13 cellular contexts compared by ENCODE assay signal in genomic region chr3:171840484-171840830, GRCh38. TPM values are rescaled to one million over a fixed set of nuclear protein-coding genes. Genes with fewer than 3 reads are reported as not detected.
DNase-seq lines count a peak whose midpoint lies in the region; ATAC-seq and TF ChIP-seq lines count a peak whose summit lies in the region.
"Had no signal": no experiment of that assay in that cellular context is flagged by ENCODE, and none has a peak within 500 bp of the region (broad histone marks: within the 10 kb centered on the region; RNA-seq: fewer than 3 reads in every experiment).

No MANE protein-coding gene starts in this region.

- BruUV-seq in PC-9 (replicated peaks; lab: Mats Ljungman, UMichigan): no TSS peak

- TF ChIP-seq CTCF in HL-60 (IDR thresholded peaks at IDR 0.05; ENCODE audit: insufficient read depth, low read length) (no peak), progenitor cell of endocrine pancreas (IDR thresholded peaks at IDR 0.05; ENCODE audit: unreplicated experiment) (no peak), coronary artery (IDR thresholded peaks at IDR 0.05) (no peak), natural killer cell (IDR thresholded peaks at IDR 0.05) (no peak), PC-9 (conservative IDR thresholded peaks at IDR 0.05) (no peak)

- no peak overlapping the region for H3K9ac ChIP-seq in mesenchymal stem cell (ENCODE audit: low read length)

- no peak overlapping the region for H3K23ac ChIP-seq in mesenchymal stem cell (ENCODE audit: low read length in 2 of 2)

- no peak overlapping the region for H2AK5ac ChIP-seq in mesenchymal stem cell (ENCODE audit: low read length, severe bottlenecking)

- CTCF ChIA-PET in PC-9 (lab: Charles Lee): no interaction called here

- H3K4me2 ChIP-seq in mesenchymal stem cell (ENCODE audit: low read length, poor library complexity, severe bottlenecking): no peak overlapping the region
- no peak overlapping the region for H3K4me2 ChIP-seq in PC-9

- H3K27ac Mint-ChIP-seq in dendritic cell treated with granulocyte-macrophage colony-stimulating factor and Interleukin-4, amounts not matched to agents 40 ng/mL and 50 ng/mL, for 4 days: peak overlapping the region; percentile 5
- H3K27ac Mint-ChIP-seq in progenitor cell of endocrine pancreas (peak overlapping the region; percentile 60), natural killer cell (no peak overlapping the region)

- H3K27ac ChIP-seq in HL-60 (replicated peaks) (peak overlapping the region; percentile 51), mesenchymal stem cell (ENCODE audit: low read length, poor library complexity, severe bottlenecking) (no peak overlapping the region), coronary artery (no peak overlapping the region), PC-9 (no peak overlapping the region)
- H3K27ac ChIP-seq: C4-2B had no signal

- H3K27me3 ChIP-seq in HL-60 (ENCODE audit: insufficient read depth, poor library complexity, severe bottlenecking) (no peaks in the 10 kb centered on the region), mesenchymal stem cell (ENCODE audit: control insufficient read depth in 1 of 2, insufficient read depth in 1 of 2, low read length in 2 of 2) (no peaks in the 10 kb centered on the region), PC-9 (ENCODE audit: insufficient read depth, low read depth) (no peaks in the 10 kb centered on the region)

- 56% methylated on average over 3 of the region's 3 CpGs for WGBS in mesenchymal stem cell

- H3F3A ChIP-seq in PC-9 (ENCODE audit: insufficient read depth, low read depth): peaks cover 14% of the 10 kb centered on the region

- H4K91ac ChIP-seq in mesenchymal stem cell (ENCODE audit: low read length): peak overlapping the region; percentile 40

- H3K4me1 ChIP-seq in mesenchymal stem cell (ENCODE audit: control insufficient read depth, insufficient read depth, low read depth, low read length): peaks cover 2% of the 10 kb centered on the region
- H3K4me1 ChIP-seq in PC-9 (replicated peaks; ENCODE audit: insufficient read depth): peaks cover 13% of the 10 kb centered on the region

- no peaks in the 10 kb centered on the region for H3K79me1 ChIP-seq in mesenchymal stem cell (replicated peaks; ENCODE audit: low read length, poor library complexity, severe bottlenecking)

- intact Hi-C loops in dendritic cell treated with granulocyte-macrophage colony-stimulating factor and Interleukin-4, amounts not matched to agents 40 ng/mL and 50 ng/mL, for 4 days (cut with micrococcal nuclease): no loop called here
- intact Hi-C loops in natural killer cell (cut with micrococcal nuclease): no loop called here
- intact Hi-C loops in PC-9 (cut with micrococcal nuclease; ENCODE audit: unreplicated experiment): loop anchor here (10.0 kb wide), 1 partner anchor 124 kb away; no protein-coding TSS in a partner anchor

- H3K79me2 ChIP-seq in PC-9 (ENCODE audit: low read depth): no peaks in the 10 kb centered on the region

- DNase-seq in HL-60 (ENCODE audit: low read depth in 1 of 2, low spot score in 1 of 2) (no peak), mesenchymal stem cell (no peak), progenitor cell of endocrine pancreas (ENCODE audit: low spot score, unreplicated experiment) (no peak), coronary artery (ENCODE audit: low spot score) (no peak), natural killer cell (no peak), PC-9 (no peak)
- DNase-seq: H7, NCI-H1417, NCI-H2029, NCI-H524, RPMI8226 had no signal

- no peak overlapping the region for H2BK120ac ChIP-seq in mesenchymal stem cell (ENCODE audit: low read depth, low read length)

- no peak overlapping the region for H2AFZ ChIP-seq in mesenchymal stem cell (ENCODE audit: low read depth, low read length)
- no peak overlapping the region for H2AFZ ChIP-seq in PC-9

- H3K9me3 Mint-ChIP-seq in dendritic cell treated with granulocyte-macrophage colony-stimulating factor and Interleukin-4, amounts not matched to agents 40 ng/mL and 50 ng/mL, for 4 days: no peaks in the 10 kb centered on the region
- H3K9me3 Mint-ChIP-seq in progenitor cell of endocrine pancreas (ENCODE audit: low read depth) (peaks cover 3% of the 10 kb centered on the region), natural killer cell (no peaks in the 10 kb centered on the region)

- POLR2A ChIA-PET in PC-9 (lab: Charles Lee; ENCODE audit: unreplicated experiment): interaction anchor here (0.6 kb wide), 1 partner anchor 39 kb away, joined by 5 read pairs; no protein-coding TSS in a partner anchor

- no peak overlapping the region for H2BK5ac ChIP-seq in mesenchymal stem cell (ENCODE audit: low read depth, low read length, poor library complexity, severe bottlenecking)

- no peaks in the 10 kb centered on the region for H3K9me3 ChIP-seq in mesenchymal stem cell (ENCODE audit: control insufficient read depth, low read length)
- peaks cover 4% of the 10 kb centered on the region; the same call in 1 of the 2 replicates for H3K9me3 ChIP-seq in PC-9 (ENCODE audit: insufficient read depth, low read depth)

- no peak overlapping the region for H2BK15ac ChIP-seq in mesenchymal stem cell (ENCODE audit: low read depth, poor library complexity, severe bottlenecking)

- no peak overlapping the region for H3K14ac ChIP-seq in mesenchymal stem cell (ENCODE audit: low read length in 2 of 2)

- H2BK12ac ChIP-seq in mesenchymal stem cell (ENCODE audit: low read length in 2 of 2): peak overlapping the region; percentile 15 to 98

- no peaks in the 10 kb centered on the region for H3K36me3 Mint-ChIP-seq in dendritic cell treated with granulocyte-macrophage colony-stimulating factor and Interleukin-4, amounts not matched to agents 40 ng/mL and 50 ng/mL, for 4 days (ENCODE audit: low read depth)
- no peaks in the 10 kb centered on the region for H3K36me3 Mint-ChIP-seq in progenitor cell of endocrine pancreas (ENCODE audit: insufficient read depth)
- H3K36me3 Mint-ChIP-seq in natural killer cell: no peaks in the 10 kb centered on the region

- peak overlapping the region; percentile 12 to 70 for H3K18ac ChIP-seq in mesenchymal stem cell (ENCODE audit: low read depth in 1 of 2, low read length in 2 of 2)

- peaks cover 3% of the 10 kb centered on the region for H3K27me3 Mint-ChIP-seq in dendritic cell treated with granulocyte-macrophage colony-stimulating factor and Interleukin-4, amounts not matched to agents 40 ng/mL and 50 ng/mL, for 4 days
- H3K27me3 Mint-ChIP-seq in progenitor cell of endocrine pancreas (no peaks in the 10 kb centered on the region), natural killer cell (ENCODE audit: low read depth in 2 of 2) (peaks cover 5 to 19% of the 10 kb centered on the region in 2 donors)

- no peaks in the 10 kb centered on the region for H3K9me2 ChIP-seq in PC-9 (ENCODE audit: insufficient read depth)

- no peak overlapping the region for H3K4me3 ChIP-seq in HL-60 (replicated peaks; ENCODE audit: insufficient read depth, low read length)
- H3K4me3 ChIP-seq in mesenchymal stem cell (ENCODE audit: insufficient read depth in 1 of 2, low read depth in 1 of 2, low read length in 2 of 2): no peak overlapping the region
- no peak overlapping the region for H3K4me3 ChIP-seq in coronary artery
- no peak overlapping the region for H3K4me3 ChIP-seq in PC-9

- no peak overlapping the region for H3K4me3 Mint-ChIP-seq in dendritic cell treated with granulocyte-macrophage colony-stimulating factor and Interleukin-4, amounts not matched to agents 40 ng/mL and 50 ng/mL, for 4 days
- no peak overlapping the region for H3K4me3 Mint-ChIP-seq in progenitor cell of endocrine pancreas (ENCODE audit: low read depth)
- no peak overlapping the region for H3K4me3 Mint-ChIP-seq in natural killer cell

- no peaks in the 10 kb centered on the region for H3K36me3 ChIP-seq in mesenchymal stem cell (ENCODE audit: control insufficient read depth in 1 of 2, insufficient read depth in 2 of 2, low read depth in 1 of 2, low read length in 2 of 2)
- H3K36me3 ChIP-seq in PC-9 (ENCODE audit: low read depth): no peaks in the 10 kb centered on the region

- H4K8ac ChIP-seq in mesenchymal stem cell (ENCODE audit: low read length): peak overlapping the region; percentile 39

- peaks cover 26% of the 10 kb centered on the region for H3K4me1 Mint-ChIP-seq in dendritic cell treated with granulocyte-macrophage colony-stimulating factor and Interleukin-4, amounts not matched to agents 40 ng/mL and 50 ng/mL, for 4 days (ENCODE audit: low read depth)
- peaks cover 33% of the 10 kb centered on the region for H3K4me1 Mint-ChIP-seq in progenitor cell of endocrine pancreas (ENCODE audit: low read depth)
- H3K4me1 Mint-ChIP-seq in natural killer cell: no peaks in the 10 kb centered on the region

- H4K20me1 ChIP-seq in PC-9 (ENCODE audit: insufficient read depth): no peaks in the 10 kb centered on the region

- no peak overlapping the region for H3K4ac ChIP-seq in mesenchymal stem cell (ENCODE audit: low read depth in 1 of 2, low read length in 2 of 2)

- ATAC-seq in natural killer cell: no peak

RNA-seq across cellular contexts. Expression of gene TMEM212, which starts 2.7 kb away (rescaled TPM):
- 0.06 TPM for polyA plus RNA-seq in mesenchymal stem cell (2013, experiment 1 of 2)
- polyA plus RNA-seq in mesenchymal stem cell (2013, experiment 2 of 2): not detected
- total RNA-seq in progenitor cell of endocrine pancreas (not detected in 2 replicates), natural killer cell (not detected), PC-9 (2021) (not detected in 2 replicates)
- total RNA-seq: H7 had no signal

RNA-seq across cellular contexts. Expression of gene PLD1, which starts 30.2 kb away (rescaled TPM):
- 18.9 TPM for polyA plus RNA-seq in mesenchymal stem cell (2013, experiment 1 of 2)
- polyA plus RNA-seq in mesenchymal stem cell (2013, experiment 2 of 2): 18.3 TPM
- total RNA-seq in progenitor cell of endocrine pancreas (143 and 156 TPM in 2 replicates), natural killer cell (10 to 100 TPM; 13.2 to 26.3 (median 17.1) TPM), PC-9 (2021) (32.5 and 33.3 TPM in 2 replicates)

Comparison
In these comparisons a context has a peak if more than half of its experiments do, and no peak if none do; other contexts are left out.
1. H3K27ac Mint-ChIP-seq: peak in dendritic cell treated with granulocyte-macrophage colony-stimulating factor and Interleukin-4, amounts not matched to agents 40 ng/mL and 50 ng/mL, for 4 days (single experiment) and progenitor cell of endocrine pancreas (single experiment); none in natural killer cell (0 of 2).